Comparison of ENCODE assay signal across 20 cellular contexts in genomic region chr14:90613446-90613845, GRCh38.
DNase-seq lines count a peak whose midpoint lies in the region; ATAC-seq and TF ChIP-seq lines count a peak whose summit lies in the region.
"Had no signal": no experiment of that assay in that cellular context is flagged by ENCODE, and none has a peak within 500 bp of the region (broad histone marks: within the 10 kb centered on the region; RNA-seq: fewer than 3 reads in every experiment).

No MANE protein-coding gene starts in this region.

- peak overlapping the region; percentile 59 for H3K27ac ChIP-seq in left ventricle myocardium inferior (replicated peaks)
- H3K27ac ChIP-seq in neural progenitor cell = no peak overlapping the region
- no peak overlapping the region for H3K27ac ChIP-seq in upper lobe of right lung
- H3K27ac ChIP-seq: GM23248, HL-60, PC-9, SJSA1 had no signal

- peak overlapping the region; percentile 91 for H3K27ac Mint-ChIP-seq in endothelial cell (ENCODE audit: unreplicated experiment)
- peak overlapping the region; percentile 44 for H3K27ac Mint-ChIP-seq in neural progenitor cell
- H3K27ac Mint-ChIP-seq: CD4-positive, alpha-beta T cell; HFFc6; IgD-negative memory B cell had no signal

- ATAC-seq in left cardiac atrium = no peak
- peak; percentile 56 for ATAC-seq in upper lobe of right lung
- ATAC-seq in HG03280 (IDR thresholded peaks at IDR 0.05; ENCODE audit: unreplicated experiment) = no peak

- H3K9me3 ChIP-seq in left ventricle myocardium inferior (replicated peaks) = no peaks in the 10 kb centered on the region
- H3K9me3 ChIP-seq in neural progenitor cell (ENCODE audit: low read depth) = no peaks in the 10 kb centered on the region
- no peaks in the 10 kb centered on the region for H3K9me3 ChIP-seq in upper lobe of right lung
- H3K9me3 ChIP-seq: SJSA1 had no signal

- H3K4me2 ChIP-seq in neural progenitor cell = no peak overlapping the region
- H3K4me2 ChIP-seq: PC-9 had no signal

- H2AFZ ChIP-seq in neural progenitor cell (replicated peaks) = no peak overlapping the region
- H2AFZ ChIP-seq: GM23248, PC-9 had no signal

- H3K4me3 Mint-ChIP-seq in endothelial cell (ENCODE audit: unreplicated experiment) (no peak overlapping the region), neural progenitor cell (no peak overlapping the region)
- H3K4me3 Mint-ChIP-seq: CD4-positive, alpha-beta T cell; HFFc6; IgD-negative memory B cell had no signal

- peaks cover 25% of the 10 kb centered on the region for H3K36me3 Mint-ChIP-seq in endothelial cell (ENCODE audit: low read depth, unreplicated experiment)
- H3K36me3 Mint-ChIP-seq in neural progenitor cell = peaks cover 4% of the 10 kb centered on the region
- H3K36me3 Mint-ChIP-seq: IgD-negative memory B cell had no signal

- H3K9me3 Mint-ChIP-seq in endothelial cell (ENCODE audit: unreplicated experiment) = no peaks in the 10 kb centered on the region
- H3K9me3 Mint-ChIP-seq in neural progenitor cell = no peaks in the 10 kb centered on the region
- H3K9me3 Mint-ChIP-seq: CD4-positive, alpha-beta T cell; HFFc6; IgD-negative memory B cell had no signal

- TF ChIP-seq CTCF in left ventricle myocardium inferior (IDR thresholded peaks at IDR 0.05; ENCODE audit: borderline replicate concordance) (no peak), endothelial cell (IDR thresholded peaks at IDR 0.05; ENCODE audit: unreplicated experiment) (no peak), neural progenitor cell (IDR thresholded peaks at IDR 0.05) (no peak), upper lobe of right lung (IDR thresholded peaks at IDR 0.05) (no peak)

- H3K4me3 ChIP-seq in left ventricle myocardium inferior = no peak overlapping the region
- H3K4me3 ChIP-seq in neural progenitor cell = no peak overlapping the region
- no peak overlapping the region for H3K4me3 ChIP-seq in upper lobe of right lung
- H3K4me3 ChIP-seq: GM23248, PC-9, SJSA1 had no signal

- intact Hi-C loops in left ventricle myocardium inferior (cut with micrococcal nuclease) = no loop called here
- intact Hi-C loops in left cardiac atrium (cut with DNase I) = no loop called here
- intact Hi-C loops in upper lobe of right lung (cut with DNase I) = no loop called here

- H3K27me3 Mint-ChIP-seq in endothelial cell (ENCODE audit: unreplicated experiment) (peaks cover 4% of the 10 kb centered on the region), neural progenitor cell (ENCODE audit: insufficient read depth, low read depth) (no peaks in the 10 kb centered on the region)
- H3K27me3 Mint-ChIP-seq: CD4-positive, alpha-beta T cell had no signal

- no peaks in the 10 kb centered on the region for H4K20me1 ChIP-seq in neural progenitor cell (ENCODE audit: low read depth)

- peaks cover 15% of the 10 kb centered on the region for H3K36me3 ChIP-seq in left ventricle myocardium inferior
- no peaks in the 10 kb centered on the region for H3K36me3 ChIP-seq in neural progenitor cell
- H3K36me3 ChIP-seq in upper lobe of right lung = no peaks in the 10 kb centered on the region
- H3K36me3 ChIP-seq: SJSA1 had no signal

- H3F3A ChIP-seq in neural progenitor cell (ENCODE audit: low read depth) = no peaks in the 10 kb centered on the region

- H3K4me1 Mint-ChIP-seq in endothelial cell (ENCODE audit: unreplicated experiment) (peaks cover 57% of the 10 kb centered on the region), neural progenitor cell (peaks cover 45% of the 10 kb centered on the region)

- no peaks in the 10 kb centered on the region for H3K79me2 ChIP-seq in neural progenitor cell (ENCODE audit: low read depth)

- H3K27me3 ChIP-seq in left ventricle myocardium inferior (ENCODE audit: low read depth) = no peaks in the 10 kb centered on the region
- H3K27me3 ChIP-seq in neural progenitor cell = no peaks in the 10 kb centered on the region
- H3K27me3 ChIP-seq in upper lobe of right lung = no peaks in the 10 kb centered on the region
- H3K27me3 ChIP-seq: SJSA1 had no signal

- no peak overlapping the region for H3K9ac ChIP-seq in neural progenitor cell
- H3K9ac ChIP-seq: GM23248 had no signal

- H3K4me1 ChIP-seq in left ventricle myocardium inferior (peaks cover 73% of the 10 kb centered on the region), neural progenitor cell (peaks cover 32% of the 10 kb centered on the region), upper lobe of right lung (peaks cover 23% of the 10 kb centered on the region)
- H3K4me1 ChIP-seq: SJSA1 had no signal

- DNase-seq in left ventricle myocardium inferior = no peak
- no peak for DNase-seq in left cardiac atrium
- DNase-seq in endothelial cell (ENCODE audit: low spot score) = no peak
- DNase-seq in neural progenitor cell (ENCODE audit: low spot score) = no peak
- no peak for DNase-seq in upper lobe of right lung
- no peak for DNase-seq in HUDEP-2 (lab: John Stamatoyannopoulos, UW; ENCODE audit: unreplicated experiment in 76 of 76)
- no peak for DNase-seq in DMS 273 (lab: John Stamatoyannopoulos, UW; ENCODE audit: unreplicated experiment)
- DNase-seq: CD4-positive, alpha-beta T cell; GM23248; HFFc6; Karpas-422; NCI-H1417 treated with DMSO at 0.1 percent for 48 hours; NCI-H187 treated with DMSO at 0.1 percent for 48 hours; NCI-H226; NCI-H524 treated with DMSO at 0.1 percent for 48 hours; PC-9 had no signal
